In the genomic region with DNA sequence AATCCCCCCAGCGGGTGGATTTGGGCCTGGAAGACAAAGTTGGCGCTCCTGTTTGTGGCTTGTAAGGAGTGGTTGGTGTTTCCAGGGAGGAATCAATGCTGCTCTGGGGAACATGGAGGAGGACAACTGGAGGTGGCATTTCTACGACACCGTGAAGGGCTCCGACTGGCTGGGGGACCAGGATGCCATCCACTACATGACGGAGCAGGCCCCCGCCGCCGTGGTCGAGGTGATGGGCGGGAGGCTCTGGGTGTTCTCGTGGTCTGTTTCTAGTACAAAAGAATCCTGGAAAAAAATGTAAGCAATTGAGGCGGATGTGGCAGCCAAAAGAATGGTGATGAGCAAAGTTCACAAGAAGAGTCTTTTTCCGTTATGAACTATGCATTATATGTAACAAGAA, we compare ENCODE assay signal across 29 cellular contexts. TPM values are rescaled to one million over a fixed set of nuclear protein-coding genes. Genes with fewer than 3 reads are reported as not detected.
"Had no signal": no experiment of that assay in that cellular context is flagged by ENCODE, and none has a peak within 500 bp of the region (broad histone marks: within the 10 kb centered on the region; RNA-seq: fewer than 3 reads in every experiment).

No MANE protein-coding gene starts in this region.

- DNase-seq: activated B cell treated with CpG ODN at 0.5 μM for 24 hours; activated T-cell treated with anti-CD3 and anti-CD28 coated beads, Interleukin-2, amount 50 U/mL, for 1 hour; amniotic stem cell; brain microvascular endothelial cell; endodermal cell; foreskin keratinocyte; heart right ventricle; midbrain; occipital lobe; stimulated activated CD4-positive, alpha-beta T cell treated with anti-CD3 and anti-CD28 coated beads, Interleukin-1b, Interleukin-23, amount 100 ng/mL, for 48 hours; stimulated activated CD4-positive, alpha-beta T cell treated with anti-CD3 and anti-CD28 coated beads, Interleukin-4, amount 100 ng/mL, for 4 hours; stimulated activated CD8-positive, alpha-beta memory T cell treated with anti-CD3 and anti-CD28 coated beads, Interleukin-4, amount 100 ng/mL, for 48 hours; stimulated activated naive B cell treated with anti-CD40 and anti-IgM and Interleukin-4, amounts not matched to agents 10 μg/mL and 1 μg/mL and 100 μg/mL, for 72 hours; stomach; T-cell; thyroid gland; upper lobe of left lung had no signal

- H3K9me3 Mint-ChIP-seq: activated B cell treated with CpG ODN at 0.5 μM for 24 hours; dendritic cell treated with granulocyte-macrophage colony-stimulating factor and Interleukin-4, amounts not matched to agents 40 ng/mL and 50 ng/mL, for 4 days; endodermal cell; stimulated activated naive B cell treated with anti-CD40 and anti-IgM and Interleukin-4, amounts not matched to agents 10 μg/mL and 1 μg/mL and 100 μg/mL, for 72 hours; T-cell; T-helper 2 cell treated with Interferon-gamma antibody and Interleukin-4, amounts not matched to agents 5 μg/mL and 100 μg/mL, for 36 hours had no signal

- H3K4me3 Mint-ChIP-seq: activated B cell treated with CpG ODN at 0.5 μM for 24 hours; dendritic cell treated with granulocyte-macrophage colony-stimulating factor and Interleukin-4, amounts not matched to agents 40 ng/mL and 50 ng/mL, for 4 days; endodermal cell; naive thymus-derived CD4-positive, alpha-beta T cell; stimulated activated naive B cell treated with anti-CD40 and anti-IgM and Interleukin-4, amounts not matched to agents 10 μg/mL and 1 μg/mL and 100 μg/mL, for 72 hours; T-cell; T-helper 2 cell treated with Interferon-gamma antibody and Interleukin-4, amounts not matched to agents 5 μg/mL and 100 μg/mL, for 36 hours had no signal

- H3K27ac Mint-ChIP-seq: activated B cell treated with CpG ODN at 0.5 μM for 24 hours; dendritic cell treated with granulocyte-macrophage colony-stimulating factor and Interleukin-4, amounts not matched to agents 40 ng/mL and 50 ng/mL, for 4 days; endodermal cell; stimulated activated naive B cell treated with anti-CD40 and anti-IgM and Interleukin-4, amounts not matched to agents 10 μg/mL and 1 μg/mL and 100 μg/mL, for 72 hours; T-cell had no signal

- H3K27me3 Mint-ChIP-seq: activated B cell treated with CpG ODN at 0.5 μM for 24 hours; dendritic cell treated with granulocyte-macrophage colony-stimulating factor and Interleukin-4, amounts not matched to agents 40 ng/mL and 50 ng/mL, for 4 days; naive thymus-derived CD4-positive, alpha-beta T cell; stimulated activated naive B cell treated with anti-CD40 and anti-IgM and Interleukin-4, amounts not matched to agents 10 μg/mL and 1 μg/mL and 100 μg/mL, for 72 hours; T-cell had no signal

- H3K9me3 ChIP-seq: esophagus muscularis mucosa, heart right ventricle, right atrium auricular region, SJSA1, stomach, thyroid gland, upper lobe of left lung, vagina had no signal

- ATAC-seq: foreskin keratinocyte; heart right ventricle; naive thymus-derived CD4-positive, alpha-beta T cell; stimulated activated naive B cell treated with anti-CD40 and anti-IgM and Interleukin-4, amounts not matched to agents 10 μg/mL and 1 μg/mL and 100 μg/mL, for 72 hours; T-cell had no signal

RNA-seq across cellular contexts. Expression of a gene that starts 34.0 kb away (rescaled TPM):
- total RNA-seq: activated B cell treated with CpG ODN at 0.5 μM for 24 hours; astrocyte; endodermal cell; esophagus muscularis mucosa; foreskin keratinocyte; kidney epithelial cell; lower leg skin; naive thymus-derived CD4-positive, alpha-beta T cell; occipital lobe; pulmonary artery endothelial cell; SJSA1; smooth muscle cell; T-cell; thyroid gland; upper lobe of left lung; vagina had no signal
